In genomic region chr20:57398231-57398821, GRCh38 we compare ENCODE assay signal across 8 cellular contexts. TPM values are rescaled to one million over a fixed set of nuclear protein-coding genes. Genes with fewer than 3 reads are reported as not detected.
DNase-seq lines count a peak whose midpoint lies in the region; ATAC-seq lines count a peak whose summit lies in the region.

No MANE protein-coding gene starts in this region.

- H3K36me3 ChIP-seq in CD4-positive, alpha-beta memory T cell (ENCODE audit: insufficient read depth, low read length), result peaks cover 76% of the 10 kb centered on the region
- peaks cover 30% of the 10 kb centered on the region for H3K36me3 ChIP-seq in KOPT-K1 (ENCODE audit: insufficient read depth, low read length)

- peak overlapping the region; percentile 80 to 91 (median 84) for H3K4me3 Mint-ChIP-seq in CD4-positive, alpha-beta memory T cell

- H3K4me1 ChIP-seq in CD4-positive, alpha-beta memory T cell (ENCODE audit: insufficient read depth, low read length), result peaks cover 97% of the 10 kb centered on the region

- POLR2A ChIA-PET in CD4-positive, alpha-beta memory T cell (lab: Charles Lee; ENCODE audit: partially characterized antibody), result interaction anchor here (0.5 to 9.7 kb wide), 29 partner anchors 9 to 1855 kb away, joined by 3 to 150 read pairs (median 5); partner anchors contain the start of genes ATP5F1E, AURKA, CASS4 and CSTF1

- peak; percentile 92 to 97 (median 94) for DNase-seq in CD4-positive, alpha-beta memory T cell
- DNase-seq in activated CD8-positive, alpha-beta memory T cell treated with anti-CD3 and anti-CD28 coated beads for 48 hours (ENCODE audit: low read depth in 2 of 3, low spot score in 2 of 3), result peak in 2 of 3 experiments; percentile 69 to 77
- DNase-seq in left cardiac atrium (peak; percentile 57), SHP77 (lab: John Stamatoyannopoulos, UW) (no peak), kidney tubule cell (ENCODE audit: low spot score) (no peak)
- peak; percentile 85 for DNase-seq in stimulated activated CD4-positive, alpha-beta T cell treated with anti-CD3 and anti-CD28 coated beads, Interleukin-4, amount 100 ng/mL, for 1 hour

- peak overlapping the region; percentile 97 to 100 (median 99) for H3K27ac Mint-ChIP-seq in CD4-positive, alpha-beta memory T cell

- no peaks in the 10 kb centered on the region for H3K9me3 ChIP-seq in CD4-positive, alpha-beta memory T cell (ENCODE audit: control insufficient read depth in 1 of 2, low read length in 2 of 2)
- H3K9me3 ChIP-seq in KOPT-K1 (ENCODE audit: insufficient read depth, low read length, poor library complexity, severe bottlenecking), result no peaks in the 10 kb centered on the region

- H3K36me3 Mint-ChIP-seq in CD4-positive, alpha-beta memory T cell, result peaks cover 70 to 87% of the 10 kb centered on the region in 2 donors

- CTCF ChIA-PET in CD4-positive, alpha-beta memory T cell (lab: Charles Lee; ENCODE audit: partially characterized antibody), result interaction anchor here (0.6 to 5.6 kb wide), 15 partner anchors 9 to 230 kb away, joined by 3 to 44 read pairs (median 4); no protein-coding TSS in a partner anchor

- H3K9me3 Mint-ChIP-seq in CD4-positive, alpha-beta memory T cell, result peaks cover 0 to 16% (median 0%) of the 10 kb centered on the region in 8 donors

- intact Hi-C loops in CD4-positive, alpha-beta memory T cell (cut with micrococcal nuclease), result loop anchor here (1.0 to 10.0 kb wide), 7 partner anchors 9 to 1636 kb away; partner anchors contain the start of genes ATP5F1E, CASS4, RAB22A and STX16
- intact Hi-C loops in left cardiac atrium (cut with DNase I), result loop anchor here (5.0 kb wide), 2 partner anchors 39 to 94 kb away; no protein-coding TSS in a partner anchor

- peaks cover 52 to 96% (median 76%) of the 10 kb centered on the region in 4 donors for H3K4me1 Mint-ChIP-seq in CD4-positive, alpha-beta memory T cell

- peak overlapping the region; percentile 90 for H3K27ac ChIP-seq in CD4-positive, alpha-beta memory T cell (ENCODE audit: low read depth, low read length)
- peak overlapping the region; percentile 57 for H3K27ac ChIP-seq in KOPT-K1 (ENCODE audit: low read depth, low read length, poor library complexity, severe bottlenecking)

- ATAC-seq in GM21381 (IDR thresholded peaks at IDR 0.05; ENCODE audit: unreplicated experiment) (peak; percentile 60), left cardiac atrium (peak; percentile 14 to 25)

- peak overlapping the region; percentile 43 to 74 for H3K4me3 ChIP-seq in CD4-positive, alpha-beta memory T cell (ENCODE audit: low read length in 2 of 2)

- peaks cover 0 to 3% of the 10 kb centered on the region in 2 donors for H3K27me3 Mint-ChIP-seq in CD4-positive, alpha-beta memory T cell

- H3K27me3 ChIP-seq in CD4-positive, alpha-beta memory T cell (ENCODE audit: insufficient read depth, low read length), result no peaks in the 10 kb centered on the region

RNA-seq across cellular contexts. Expression of gene RBM38, which starts 7.1 kb away (rescaled TPM):
- 10 to 100 TPM; 76.0 to 79.6 TPM for total RNA-seq in CD4-positive, alpha-beta memory T cell
- polyA plus RNA-seq in CD4-positive, alpha-beta memory T cell, result 10 to 100 TPM; 33.1 to 97.8 TPM
- total RNA-seq in left cardiac atrium, result 100 to 1,000 TPM in 1 of 2 donors, 10 to 100 TPM in 1; 78.6 to 101 TPM

RNA-seq across cellular contexts. Expression of gene RAE1, which starts 47.3 kb away (rescaled TPM):
- 10 to 100 TPM; 30.9 to 33.8 TPM for total RNA-seq in CD4-positive, alpha-beta memory T cell
- 10 to 100 TPM; 31.7 to 43.9 TPM for polyA plus RNA-seq in CD4-positive, alpha-beta memory T cell
- 10 to 100 TPM; 14.3 to 14.5 TPM for total RNA-seq in left cardiac atrium

Comparison
In these comparisons a context has a peak if more than half of its experiments do, and no peak if none do; other contexts are left out.
1. DNase-seq: peak in CD4-positive, alpha-beta memory T cell (5 of 5), activated CD8-positive, alpha-beta memory T cell treated with anti-CD3 and anti-CD28 coated beads for 48 hours (2 of 3), left cardiac atrium (single experiment) and stimulated activated CD4-positive, alpha-beta T cell treated with anti-CD3 and anti-CD28 coated beads, Interleukin-4, amount 100 ng/mL, for 1 hour (single experiment); none in SHP77 (0 of 2) and kidney tubule cell (single experiment).